ENCODE assay signal across 8 cellular contexts in genomic region chr6:30357678-30358339, GRCh38. TPM values are rescaled to one million over a fixed set of nuclear protein-coding genes. Genes with fewer than 3 reads are reported as not detected.
DNase-seq lines count a peak whose midpoint lies in the region; ATAC-seq and TF ChIP-seq lines count a peak whose summit lies in the region.

No MANE protein-coding gene starts in this region.

- H3K4me3 ChIP-seq in A673 (ENCODE audit: low read depth, low read length, poor library complexity, severe bottlenecking) (peak overlapping the region; percentile 47), ectodermal cell (ENCODE audit: insufficient read depth, low read depth, low read length) (peak overlapping the region; percentile 56), lower lobe of right lung (peak overlapping the region; percentile 33)

- intact Hi-C loops in A673 (cut with micrococcal nuclease; ENCODE audit: unreplicated experiment), result loop anchor here (2.0 to 10.0 kb wide), 2 partner anchors 41 to 87 kb away; no protein-coding TSS in a partner anchor
- intact Hi-C loops in lower lobe of right lung (cut with DNase I), result no loop called here

- POLR2A ChIA-PET in A673 (lab: Charles Lee; ENCODE audit: low non-redundant PET), result interaction anchor here (0.6 kb wide), 1 partner anchor 1215 kb away, joined by 5 read pairs; no protein-coding TSS in a partner anchor

- peak; percentile 82 to 86 for ATAC-seq in lower lobe of right lung
- ATAC-seq in HG03521 (IDR thresholded peaks at IDR 0.05; ENCODE audit: unreplicated experiment), result no peak

- H3K27me3 ChIP-seq in A673 (replicated peaks; ENCODE audit: insufficient read depth, low read depth, low read length, poor library complexity) (peaks cover 49% of the 10 kb centered on the region), ectodermal cell (ENCODE audit: control insufficient read depth, insufficient read depth, low read length, poor library complexity, severe bottlenecking) (peaks cover 35% of the 10 kb centered on the region), lower lobe of right lung (ENCODE audit: low read depth) (peaks cover 58% of the 10 kb centered on the region)

- no peak overlapping the region for H3K27ac ChIP-seq in A673 (ENCODE audit: low read depth, low read length, poor library complexity, severe bottlenecking)
- H3K27ac ChIP-seq in ectodermal cell (ENCODE audit: insufficient read depth, low read depth, low read length, poor library complexity, severe bottlenecking), result no peak overlapping the region
- no peak overlapping the region for H3K27ac ChIP-seq in lower lobe of right lung

- CTCF ChIA-PET in A673 (lab: Charles Lee), result interaction anchor here (0.6 to 1.4 kb wide), 3 partner anchors 96 to 376 kb away, joined by 3 to 5 read pairs (median 4); no protein-coding TSS in a partner anchor

- BruUV-seq in A673 (replicated peaks; lab: Mats Ljungman, UMichigan), result no TSS peak

- H3K4me1 ChIP-seq in A673 (ENCODE audit: insufficient read depth, low read length, poor library complexity, severe bottlenecking), result peaks cover 6% of the 10 kb centered on the region
- H3K4me1 ChIP-seq in ectodermal cell (ENCODE audit: control insufficient read depth, insufficient read depth, low read length), result no peaks in the 10 kb centered on the region
- peaks cover 6% of the 10 kb centered on the region for H3K4me1 ChIP-seq in lower lobe of right lung

- TF ChIP-seq CTCF in A673 (conservative IDR thresholded peaks at IDR 0.05; ENCODE audit: low read depth, low read length) (peak; percentile 86), GM13977 (IDR thresholded peaks at IDR 0.05; ENCODE audit: extremely low read depth, insufficient read depth, missing control alignments) (peak; percentile 73), lower lobe of right lung (IDR thresholded peaks at IDR 0.05) (peak; percentile 68)

- peak; percentile 84 for DNase-seq in A673 (ENCODE audit: low spot score)
- peak; percentile 66 for DNase-seq in GM13977 (ENCODE audit: low spot score)
- DNase-seq in NCI-H345 (lab: John Stamatoyannopoulos, UW), result peak; percentile 55
- peak; percentile 47 for DNase-seq in activated CD4-positive, alpha-beta T cell treated with anti-CD3 and anti-CD28 coated beads, Interleukin-2, amount 50 U/mL, for 1 hour
- DNase-seq in lower lobe of right lung, result no peak
- peak; percentile 22 to 50 (median 26) for DNase-seq in stimulated activated CD4-positive, alpha-beta T cell treated with anti-CD3 and anti-CD28 coated beads, TNF-alpha, amount 100 ng/mL, for 24 hours (ENCODE audit: low read depth in 3 of 3)

- WGBS in ectodermal cell, 2 experiments, result 1% methylated on average over 33 to 34 of the region's 34 CpGs

- H3K36me3 ChIP-seq in A673 (ENCODE audit: insufficient read depth, low read length, poor library complexity, severe bottlenecking) (no peaks in the 10 kb centered on the region), ectodermal cell (ENCODE audit: control insufficient read depth, insufficient read depth, low read length) (no peaks in the 10 kb centered on the region), lower lobe of right lung (no peaks in the 10 kb centered on the region)

- in situ Hi-C loops in GM13977 (cut with MboI; ENCODE audit: low pct_unique_long_range_greater_than_20kb, low sequenced_read_pairs, unreplicated experiment), result no loop called here

- H3K9me3 ChIP-seq in A673 (ENCODE audit: low read depth, low read length, poor library complexity, severe bottlenecking), result no peaks in the 10 kb centered on the region
- H3K9me3 ChIP-seq in ectodermal cell (ENCODE audit: control insufficient read depth, low read length), result no peaks in the 10 kb centered on the region
- no peaks in the 10 kb centered on the region for H3K9me3 ChIP-seq in lower lobe of right lung

RNA-seq across cellular contexts. Expression of gene RPP21, which starts 12.9 kb away (rescaled TPM):
- 65.1 and 65.9 TPM in 2 replicates for total RNA-seq in A673 (2021)
- 67.0 TPM for polyA plus RNA-seq in ectodermal cell (2013, experiment 1 of 4)
- 60.4 TPM for polyA plus RNA-seq in ectodermal cell (2013, experiment 2 of 4)
- 61.3 TPM for polyA plus RNA-seq in ectodermal cell (2013, experiment 3 of 4)
- 80.7 TPM for polyA plus RNA-seq in ectodermal cell (2013, experiment 4 of 4)
- 30.6 TPM for total RNA-seq in lower lobe of right lung

RNA-seq across cellular contexts. Expression of gene TRIM39, which starts 31.1 kb away (rescaled TPM):
- total RNA-seq in A673 (2021) (13.7 and 14.3 TPM in 2 replicates), lower lobe of right lung (13.3 TPM)
- 21.2 TPM for polyA plus RNA-seq in ectodermal cell (2013, experiment 1 of 4)
- polyA plus RNA-seq in ectodermal cell (2013, experiment 2 of 4), result 18.4 TPM
- polyA plus RNA-seq in ectodermal cell (2013, experiment 3 of 4), result 13.5 TPM
- 16.7 TPM for polyA plus RNA-seq in ectodermal cell (2013, experiment 4 of 4)
